8 cellular contexts compared by ENCODE assay signal in genomic region chr10:104337527-104337984, GRCh38. TPM values are rescaled to one million over a fixed set of nuclear protein-coding genes. Genes with fewer than 3 reads are reported as not detected.
DNase-seq lines count a peak whose midpoint lies in the region; ATAC-seq and TF ChIP-seq lines count a peak whose summit lies in the region.

No MANE protein-coding gene starts in this region.

- H3K9me3 Mint-ChIP-seq in activated T-cell treated with anti-CD3 and anti-CD28 coated beads, Interleukin-2, amount 50 U/mL, for 24 hours, result no peaks in the 10 kb centered on the region
- no peaks in the 10 kb centered on the region for H3K9me3 Mint-ChIP-seq in central memory CD8-positive, alpha-beta T cell

- H3F3A ChIP-seq in OCI-LY1 (ENCODE audit: insufficient read depth, low read length), result no peaks in the 10 kb centered on the region

- whole genome bisulfite sequencing in lower leg skin, 2 donors, result 0% methylated on average over 22 of the region's 22 CpGs
- 0 to 1% methylated on average over 22 of the region's 22 CpGs for WGBS in tibial nerve, 2 donors

- peak in 1 of 2 donors; percentile 1 for TF ChIP-seq EP300 in tibial nerve (IDR thresholded peaks at IDR 0.05)

- H3K36me3 Mint-ChIP-seq in activated T-cell treated with anti-CD3 and anti-CD28 coated beads, Interleukin-2, amount 50 U/mL, for 24 hours (ENCODE audit: low read depth), result peaks cover 40% of the 10 kb centered on the region
- peaks cover 28% of the 10 kb centered on the region for H3K36me3 Mint-ChIP-seq in central memory CD8-positive, alpha-beta T cell (ENCODE audit: insufficient read depth)

- peak overlapping the region; percentile 28; the same call in 1 of the 2 replicates for H2AFZ ChIP-seq in OCI-LY1 (ENCODE audit: low read length)

- peak; percentile 47 for ATAC-seq in HG02852 (IDR thresholded peaks at IDR 0.05; ENCODE audit: unreplicated experiment)
- ATAC-seq in central memory CD8-positive, alpha-beta T cell (replicated peaks; ENCODE audit: extremely low read depth, poor library complexity, severe bottlenecking), result peak; percentile 15

- no peaks in the 10 kb centered on the region; the same call in none of the 2 replicates for H3K27me3 ChIP-seq in OCI-LY1 (ENCODE audit: insufficient read depth, low read length)
- H3K27me3 ChIP-seq in tibial nerve, result no peaks in the 10 kb centered on the region

- peak overlapping the region; percentile 87 for H3K4me3 Mint-ChIP-seq in activated T-cell treated with anti-CD3 and anti-CD28 coated beads, Interleukin-2, amount 50 U/mL, for 24 hours
- peak overlapping the region; percentile 90 for H3K4me3 Mint-ChIP-seq in central memory CD8-positive, alpha-beta T cell

- no peaks in the 10 kb centered on the region for H3K9me3 ChIP-seq in OCI-LY1 (ENCODE audit: low read length)
- H3K9me3 ChIP-seq in tibial nerve, result no peaks in the 10 kb centered on the region

- H3K79me2 ChIP-seq in OCI-LY1 (ENCODE audit: insufficient read depth, low read length), result no peaks in the 10 kb centered on the region

- H3K36me3 ChIP-seq in OCI-LY1 (ENCODE audit: insufficient read depth, low read length), result no peaks in the 10 kb centered on the region
- H3K36me3 ChIP-seq in tibial nerve, result no peaks in the 10 kb centered on the region

- peak overlapping the region; percentile 93 for H3K4me2 ChIP-seq in OCI-LY1 (ENCODE audit: low read length)

- H3K4me1 ChIP-seq in OCI-LY1 (ENCODE audit: insufficient read depth, low read length, severe bottlenecking) (peaks cover 17% of the 10 kb centered on the region), tibial nerve (peaks cover 0 to 65% (median 38%) of the 10 kb centered on the region in 4 donors)

- TF ChIP-seq CTCF in OCI-LY1 (IDR thresholded peaks at IDR 0.05; ENCODE audit: low read length) (no peak), lower leg skin (IDR thresholded peaks at IDR 0.05) (no peak), tibial nerve (IDR thresholded peaks at IDR 0.05) (no peak)

- TF ChIP-seq POLR2A in lower leg skin (IDR thresholded peaks at IDR 0.05) (no peak), tibial nerve (IDR thresholded peaks at IDR 0.05) (peak in 1 of 2 donors; percentile 24)

- peak overlapping the region; percentile 69 for H3K9ac ChIP-seq in OCI-LY1 (ENCODE audit: low read length)

- intact Hi-C loops in lower leg skin (cut with DNase I; ENCODE audit: low total_unique reads), result no loop called here

- H3K9me2 ChIP-seq in OCI-LY1 (ENCODE audit: low read depth, low read length), result no peaks in the 10 kb centered on the region

- H3K27me3 Mint-ChIP-seq in activated T-cell treated with anti-CD3 and anti-CD28 coated beads, Interleukin-2, amount 50 U/mL, for 24 hours, result no peaks in the 10 kb centered on the region
- H3K27me3 Mint-ChIP-seq in central memory CD8-positive, alpha-beta T cell, result no peaks in the 10 kb centered on the region

- peaks cover 56% of the 10 kb centered on the region for H3K4me1 Mint-ChIP-seq in activated T-cell treated with anti-CD3 and anti-CD28 coated beads, Interleukin-2, amount 50 U/mL, for 24 hours (ENCODE audit: low read depth)
- peaks cover 40% of the 10 kb centered on the region for H3K4me1 Mint-ChIP-seq in central memory CD8-positive, alpha-beta T cell

- H3K4me3 ChIP-seq in OCI-LY1 (ENCODE audit: low read depth, low read length, poor library complexity, severe bottlenecking) (peak overlapping the region; percentile 76), lower leg skin (ENCODE audit: low read depth, poor library complexity, severe bottlenecking) (peak overlapping the region; percentile 89), tibial nerve (peak overlapping the region; percentile 83 to 99 (median 95))

- no peaks in the 10 kb centered on the region for H4K20me1 ChIP-seq in OCI-LY1 (ENCODE audit: insufficient read depth, low read length)

- no peak for DNase-seq in activated T-cell treated with anti-CD3 and anti-CD28 coated beads, Interleukin-2, amount 50 U/mL, for 24 hours
- DNase-seq in activated T-cell treated with anti-CD3 and anti-CD28 coated beads for 4 hours, result no peak
- DNase-seq in central memory CD8-positive, alpha-beta T cell (ENCODE audit: low spot score in 2 of 2), result no peak
- peak in 1 of 2 donors; percentile 90 for DNase-seq in lower leg skin (ENCODE audit: low spot score in 2 of 2)
- DNase-seq in tibial nerve (ENCODE audit: low spot score in 2 of 2), result no peak
- DNase-seq in NCI-H1436 (lab: John Stamatoyannopoulos, UW), result no peak

- H3K27ac ChIP-seq in OCI-LY1 (ENCODE audit: low read depth, low read length, poor library complexity, severe bottlenecking), result no peak overlapping the region
- H3K27ac ChIP-seq in tibial nerve, result peak overlapping the region; percentile 91 to 98 (median 96)

- peak overlapping the region; percentile 99 for H3K27ac Mint-ChIP-seq in activated T-cell treated with anti-CD3 and anti-CD28 coated beads, Interleukin-2, amount 50 U/mL, for 24 hours
- H3K27ac Mint-ChIP-seq in central memory CD8-positive, alpha-beta T cell (ENCODE audit: low read depth), result peak overlapping the region; percentile 95

RNA-seq across cellular contexts. Expression of gene ITPRIP, which starts 0.7 kb away (rescaled TPM):
- total RNA-seq in lower leg skin (100 to 1,000 TPM in 3 of 4 donors, 10 to 100 TPM in 1; 77.8 to 182 (median 141) TPM), tibial nerve (10 to 100 TPM; 22.6 to 58.2 (median 39.9) TPM)

RNA-seq across cellular contexts. Expression of gene CFAP58, which starts 16.1 kb away (rescaled TPM):
- total RNA-seq in lower leg skin (under 1 TPM in 3 of 4 donors, not detected in 1; 0.42 to 0.55 (median 0.44) TPM), tibial nerve (under 1 TPM in 2 of 4 donors, not detected in 2; 0.20 to 0.21 TPM)
